Comparison of ENCODE assay signal across 21 cellular contexts in genomic region chr1:10889628-10890353, GRCh38.
DNase-seq lines count a peak whose midpoint lies in the region; ATAC-seq, FAIRE-seq and TF ChIP-seq lines count a peak whose summit lies in the region.
"Had no signal": no experiment of that assay in that cellular context is flagged by ENCODE, and none has a peak within 500 bp of the region (broad histone marks: within the 10 kb centered on the region; RNA-seq: fewer than 3 reads in every experiment).

No MANE protein-coding gene starts in this region.

- no peaks in the 10 kb centered on the region for H3K79me2 ChIP-seq in mammary epithelial cell (ENCODE audit: insufficient read depth, low read length)
- no peaks in the 10 kb centered on the region for H3K79me2 ChIP-seq in MM.1S (ENCODE audit: low read length)

- intact Hi-C loops in mammary epithelial cell (cut with micrococcal nuclease), result no loop called here
- intact Hi-C loops in breast epithelium (cut with DNase I; ENCODE audit: low total_unique reads), result loop anchor here (5.0 kb wide), 1 partner anchor 1492 kb away; no protein-coding TSS in a partner anchor

- FAIRE-seq in frontal cortex (lab: Jason Lieb, UNC), result no peak
- FAIRE-seq: pancreas had no signal

- WGBS in mammary epithelial cell (ENCODE audit: low coverage, missing lambda C conversion rate), result over 99% methylated on average over 20 of the region's 20 CpGs

- TF ChIP-seq POLR2A in breast epithelium (IDR thresholded peaks at IDR 0.05), result no peak

- peak overlapping the region; percentile 25 for H3K4me2 ChIP-seq in mammary epithelial cell (ENCODE audit: insufficient read depth, low read depth, low read length)
- no peak overlapping the region for H3K4me2 ChIP-seq in MM.1S (ENCODE audit: low read depth, low read length)

- no peaks in the 10 kb centered on the region for H3K36me3 ChIP-seq in mammary epithelial cell (ENCODE audit: insufficient read depth, low read length)
- no peaks in the 10 kb centered on the region for H3K36me3 ChIP-seq in breast epithelium
- H3K36me3 ChIP-seq in MM.1S (replicated peaks; ENCODE audit: insufficient read depth, low read length), result no peaks in the 10 kb centered on the region
- H3K36me3 ChIP-seq: pancreas, right atrium auricular region, tibial artery had no signal

- no peak overlapping the region for H3K27ac ChIP-seq in mammary epithelial cell (ENCODE audit: insufficient read depth, low read depth, low read length)
- H3K27ac ChIP-seq in breast epithelium, result no peak overlapping the region
- H3K27ac ChIP-seq in MM.1S (ENCODE audit: low read length), result no peak overlapping the region
- H3K27ac ChIP-seq: pancreas, right atrium auricular region, tibial artery had no signal

- H3K4me3 Mint-ChIP-seq in T-helper 17 cell (peak overlapping the region; percentile 85), progenitor cell of endocrine pancreas (ENCODE audit: low read depth) (peak overlapping the region; percentile 76)
- H3K4me3 Mint-ChIP-seq: activated CD4-positive, alpha-beta T cell treated with anti-CD3 and anti-CD28 coated beads, Interleukin-2, amount 10 ng/mL, durations not matched to agents 7 days and 5 days; activated CD8-positive, alpha-beta memory T cell treated with anti-CD3 and anti-CD28 coated beads, Interleukin-2, amount 10 ng/mL, durations not matched to agents 7 days and 5 days had no signal

- no peaks in the 10 kb centered on the region for H3F3A ChIP-seq in MM.1S (ENCODE audit: insufficient read depth, low read length)

- H3K4me1 Mint-ChIP-seq in T-helper 17 cell (peaks cover 12% of the 10 kb centered on the region), progenitor cell of endocrine pancreas (ENCODE audit: low read depth) (peaks cover 24% of the 10 kb centered on the region)
- H3K4me1 Mint-ChIP-seq: activated CD4-positive, alpha-beta T cell treated with anti-CD3 and anti-CD28 coated beads, Interleukin-2, amount 10 ng/mL, durations not matched to agents 7 days and 5 days; activated CD8-positive, alpha-beta memory T cell treated with anti-CD3 and anti-CD28 coated beads, Interleukin-2, amount 10 ng/mL, durations not matched to agents 7 days and 5 days had no signal

- no peak overlapping the region for H3K9ac ChIP-seq in mammary epithelial cell (ENCODE audit: insufficient read depth, low read length)
- H3K9ac ChIP-seq in MM.1S (ENCODE audit: low read length), result no peak overlapping the region

- CTCF ChIA-PET in mammary epithelial cell (lab: Charles Lee; ENCODE audit: low non-redundant PET), result no interaction called here

- DNase-seq in mammary epithelial cell, result no peak
- no peak for DNase-seq in breast epithelium (ENCODE audit: low spot score in 2 of 2)
- no peak for DNase-seq in T-helper 17 cell
- DNase-seq in progenitor cell of endocrine pancreas (ENCODE audit: low spot score, unreplicated experiment), result no peak
- no peak for DNase-seq in frontal cortex (ENCODE audit: low spot score in 2 of 2)
- DNase-seq in MM.1S, result no peak
- DNase-seq: activated CD4-positive, alpha-beta T cell treated with anti-CD3 and anti-CD28 coated beads, Interleukin-2, amount 10 ng/mL, durations not matched to agents 7 days and 5 days; activated CD8-positive, alpha-beta memory T cell treated with anti-CD3 and anti-CD28 coated beads, Interleukin-2, amount 10 ng/mL, durations not matched to agents 7 days and 5 days; activated T-cell treated with anti-CD3 and anti-CD28 coated beads, Interleukin-2, amount 50 U/mL, for 48 hours; CD4-positive, alpha-beta memory T cell; mesendoderm; NCI-H1105 treated with DMSO at 0.1 percent for 48 hours; NCI-H2081; NCI-H345; NCI-H774; pancreas; stimulated activated CD4-positive, alpha-beta T cell treated with anti-CD3 and anti-CD28 coated beads, Interleukin-1b, Interleukin-23, amount 100 ng/mL, for 48 hours; tibial artery had no signal

- H3K9me3 ChIP-seq in mammary epithelial cell (replicated peaks; ENCODE audit: insufficient read depth, low read length) (no peaks in the 10 kb centered on the region), breast epithelium (no peaks in the 10 kb centered on the region), T-helper 17 cell (ENCODE audit: control insufficient read depth, low read length, poor library complexity, severe bottlenecking) (no peaks in the 10 kb centered on the region), iPS-18c (ENCODE audit: control insufficient read depth, insufficient read depth, low read length) (no peaks in the 10 kb centered on the region), MM.1S (replicated peaks; ENCODE audit: insufficient read depth, low read length) (no peaks in the 10 kb centered on the region)
- H3K9me3 ChIP-seq: pancreas, right atrium auricular region, tibial artery had no signal

- H3K27me3 Mint-ChIP-seq in T-helper 17 cell (peaks cover 53% of the 10 kb centered on the region), progenitor cell of endocrine pancreas (peaks cover 5% of the 10 kb centered on the region)

- H3K4me1 ChIP-seq in mammary epithelial cell (ENCODE audit: insufficient read depth, low read length) (peaks cover 17% of the 10 kb centered on the region), breast epithelium (no peaks in the 10 kb centered on the region), MM.1S (ENCODE audit: low read length) (no peaks in the 10 kb centered on the region)
- H3K4me1 ChIP-seq: pancreas had no signal

- dilution Hi-C loops in mammary epithelial cell (cut with HindIII; ENCODE audit: low sequenced_read_pairs), result no loop called here

- H2AFZ ChIP-seq in mammary epithelial cell (ENCODE audit: low read depth, low read length), result no peak overlapping the region
- H2AFZ ChIP-seq in MM.1S (ENCODE audit: low read length), result no peak overlapping the region

- H3K36me3 Mint-ChIP-seq in T-helper 17 cell (ENCODE audit: low read depth), result peaks cover 10% of the 10 kb centered on the region
- no peaks in the 10 kb centered on the region for H3K36me3 Mint-ChIP-seq in progenitor cell of endocrine pancreas (ENCODE audit: insufficient read depth)
- H3K36me3 Mint-ChIP-seq: activated CD8-positive, alpha-beta memory T cell treated with anti-CD3 and anti-CD28 coated beads, Interleukin-2, amount 10 ng/mL, durations not matched to agents 7 days and 5 days; CD4-positive, alpha-beta memory T cell had no signal

- H3K27ac Mint-ChIP-seq in T-helper 17 cell, result no peak overlapping the region
- H3K27ac Mint-ChIP-seq in progenitor cell of endocrine pancreas, result peak overlapping the region; percentile 79
- H3K27ac Mint-ChIP-seq: activated CD4-positive, alpha-beta T cell treated with anti-CD3 and anti-CD28 coated beads, Interleukin-2, amount 10 ng/mL, durations not matched to agents 7 days and 5 days; activated CD8-positive, alpha-beta memory T cell treated with anti-CD3 and anti-CD28 coated beads, Interleukin-2, amount 10 ng/mL, durations not matched to agents 7 days and 5 days; CD4-positive, alpha-beta memory T cell had no signal

- H3K27me3 ChIP-seq in mammary epithelial cell (ENCODE audit: insufficient read depth, low read length) (no peaks in the 10 kb centered on the region), breast epithelium (peaks cover 3 to 36% of the 10 kb centered on the region in 2 donors), MM.1S (replicated peaks; ENCODE audit: insufficient read depth, low read length) (peaks cover 88% of the 10 kb centered on the region)

- ATAC-seq in T-helper 17 cell (no peak), HG02642 (IDR thresholded peaks at IDR 0.05; ENCODE audit: poor library complexity, unreplicated experiment) (no peak)
- ATAC-seq: activated CD8-positive, alpha-beta memory T cell treated with anti-CD3 and anti-CD28 coated beads, Interleukin-2, amount 10 ng/mL, durations not matched to agents 7 days and 5 days had no signal

- in situ Hi-C loops in mammary epithelial cell (cut with MboI; ENCODE audit: low sequenced_read_pairs in 2 of 2), result no loop called here

- no TSS peak for BruUV-seq in mammary epithelial cell (replicated peaks; lab: Mats Ljungman, UMichigan)

- no peak overlapping the region for H3K4me3 ChIP-seq in mammary epithelial cell (replicated peaks in 1 of 3; ENCODE audit: insufficient read depth in 1 of 3, low read depth in 2 of 3, low read length in 3 of 3)
- H3K4me3 ChIP-seq in breast epithelium, result no peak overlapping the region
- H3K4me3 ChIP-seq in iPS-18c (ENCODE audit: insufficient read depth, low read depth, low read length), result peak overlapping the region; percentile 15; the same call in 1 of the 2 replicates
- H3K4me3 ChIP-seq in MM.1S (ENCODE audit: low read length), result no peak overlapping the region
- H3K4me3 ChIP-seq: pancreas, right atrium auricular region, tibial artery had no signal

- H3K9me2 ChIP-seq in MM.1S (replicated peaks; ENCODE audit: insufficient read depth, low read length), result no peaks in the 10 kb centered on the region

- TF ChIP-seq CTCF in mammary epithelial cell (conservative IDR thresholded peaks at IDR 0.05 in 1 of 2, IDR thresholded peaks at IDR 0.05 in 1 of 2; ENCODE audit: extremely low read depth in 1 of 2, insufficient read depth in 1 of 2, low read depth in 1 of 2, low read length in 2 of 2), result no peak
- no peak for TF ChIP-seq CTCF in breast epithelium (IDR thresholded peaks at IDR 0.05)
- TF ChIP-seq CTCF in progenitor cell of endocrine pancreas (IDR thresholded peaks at IDR 0.05; ENCODE audit: unreplicated experiment), result no peak
- no peak for TF ChIP-seq CTCF in MM.1S (IDR thresholded peaks at IDR 0.05; ENCODE audit: low read length)

- H4K20me1 ChIP-seq in mammary epithelial cell (ENCODE audit: insufficient read depth, low read length) (no peaks in the 10 kb centered on the region), MM.1S (ENCODE audit: insufficient read depth, low read length) (no peaks in the 10 kb centered on the region)

- no peaks in the 10 kb centered on the region for H3K9me3 Mint-ChIP-seq in progenitor cell of endocrine pancreas (ENCODE audit: low read depth)
- H3K9me3 Mint-ChIP-seq: activated CD4-positive, alpha-beta T cell treated with anti-CD3 and anti-CD28 coated beads, Interleukin-2, amount 10 ng/mL, durations not matched to agents 7 days and 5 days; CD4-positive, alpha-beta memory T cell had no signal
